17 cellular contexts compared by ENCODE assay signal in the genomic region with DNA sequence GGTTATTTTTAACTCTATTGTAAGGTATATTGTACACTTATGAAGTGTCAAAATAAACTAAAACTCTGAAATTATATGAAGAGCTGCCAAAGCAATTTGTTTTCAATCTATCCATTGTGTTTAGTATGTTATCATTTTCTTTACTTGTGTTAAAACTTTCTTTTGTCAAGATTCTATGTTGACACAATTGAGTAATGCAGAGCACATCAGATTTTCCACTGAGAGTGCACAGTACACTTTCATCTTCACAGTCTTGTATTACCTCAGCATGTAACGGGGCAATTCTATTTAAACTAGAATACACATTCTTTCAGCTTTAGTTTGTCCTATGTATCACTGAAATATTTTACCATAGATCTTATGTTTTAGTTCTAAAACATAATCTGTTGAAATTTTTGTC.
DNase-seq lines count a peak whose midpoint lies in the region; ATAC-seq, FAIRE-seq and TF ChIP-seq lines count a peak whose summit lies in the region.
"Had no signal": no experiment of that assay in that cellular context is flagged by ENCODE, and none has a peak within 500 bp of the region (broad histone marks: within the 10 kb centered on the region; RNA-seq: fewer than 3 reads in every experiment).

No MANE protein-coding gene starts in this region.

- H3K9ac ChIP-seq in GM12878 (ENCODE audit: control insufficient read depth, insufficient read depth, low read length) (no peak overlapping the region), GM23248 (no peak overlapping the region)

- H3K36me3 ChIP-seq in GM12878 (ENCODE audit: control insufficient read depth in 2 of 2, insufficient read depth in 2 of 2, low read length in 1 of 2) (no peaks in the 10 kb centered on the region), GM23248 (ENCODE audit: low read depth) (no peaks in the 10 kb centered on the region)
- H3K36me3 ChIP-seq: HAP-1 had no signal

- SMC1A ChIA-PET in GM12878 (lab: Charles Lee; ENCODE audit: uncharacterized antibody, unreplicated experiment), result no interaction called here

- no peaks in the 10 kb centered on the region for H3K9me2 ChIP-seq in GM23248 (ENCODE audit: insufficient read depth)

- H3K4me1 ChIP-seq in GM12878 (ENCODE audit: control insufficient read depth, insufficient read depth, low read length) (no peaks in the 10 kb centered on the region), GM23248 (ENCODE audit: insufficient read depth) (no peaks in the 10 kb centered on the region)
- H3K4me1 ChIP-seq: HAP-1 had no signal

- intact Hi-C loops in GM12878 (cut with micrococcal nuclease; ENCODE audit: unreplicated experiment), result no loop called here
- intact Hi-C loops in activated T-helper 2 cell treated with anti-CD3 and anti-CD28 coated beads, Interferon-gamma antibody, Interleukin-2, Interleukin-4, amounts not matched to agents 10 μg/mL and 5 μg/mL and 100 μg/mL, durations not matched to agents 14 hours and 24 hours and 36 hours (cut with micrococcal nuclease), result no loop called here

- H3K27me3 Mint-ChIP-seq in activated T-helper 2 cell treated with anti-CD3 and anti-CD28 coated beads, Interferon-gamma antibody, Interleukin-2, Interleukin-4, amounts not matched to agents 10 μg/mL and 5 μg/mL and 100 μg/mL, durations not matched to agents 14 hours and 24 hours and 36 hours (ENCODE audit: low read depth), result no peaks in the 10 kb centered on the region
- H3K27me3 Mint-ChIP-seq: B cell; CD4-positive, alpha-beta T cell had no signal

- WGBS in GM12878 (ENCODE audit: insufficient coverage, insufficient replicate concordance, low lambda C conversion rate, missing lambda C conversion rate), result 0% methylated on average over 1 of the region's 1 CpG
- WGBS in GM23248 (ENCODE audit: low coverage in 1 of 2, low lambda C conversion rate in 2 of 2, missing lambda C conversion rate in 2 of 2), 2 experiments, result 83 to 93% methylated on average over 1 of the region's 1 CpG

- RAD21 ChIA-PET in GM12878 (lab: Charles Lee; ENCODE audit: unreplicated experiment), result no interaction called here

- no peaks in the 10 kb centered on the region for H3K9me3 ChIP-seq in GM12878 (replicated peaks; ENCODE audit: control insufficient read depth, insufficient read depth, low read length)
- H3K9me3 ChIP-seq in GM23248 (ENCODE audit: low read depth), result no peaks in the 10 kb centered on the region
- H3K9me3 ChIP-seq: HAP-1 had no signal

- TF ChIP-seq CTCF in GM12878 (IDR thresholded peaks at IDR 0.05 in 2 of 3, conservative IDR thresholded peaks at IDR 0.05 in 1 of 3; ENCODE audit: control insufficient read depth in 2 of 3, extremely low read depth in 1 of 3, insufficient read depth in 1 of 3, low read depth in 3 of 3, low read length in 3 of 3), result no peak

- FAIRE-seq in GM12878 (lab: Jason Lieb, UNC), result no peak
- FAIRE-seq: A204.1, GM12891, H1 had no signal

- BruUV-seq in GM12878 (replicated peaks; lab: Mats Ljungman, UMichigan), result no TSS peak

- H3K4me3 ChIP-seq in GM12878 (no peak overlapping the region), skeletal muscle cell (ENCODE audit: low read depth, low read length) (no peak overlapping the region), GM23248 (no peak overlapping the region)
- H3K4me3 ChIP-seq: HAP-1 had no signal

- TF ChIP-seq POLR2A in GM12878 (IDR thresholded peaks at IDR 0.05; ENCODE audit: low read depth, low read length), result no peak

- H3K36me3 Mint-ChIP-seq in activated T-helper 2 cell treated with anti-CD3 and anti-CD28 coated beads, Interferon-gamma antibody, Interleukin-2, Interleukin-4, amounts not matched to agents 10 μg/mL and 5 μg/mL and 100 μg/mL, durations not matched to agents 14 hours and 24 hours and 36 hours (ENCODE audit: low read depth), result no peaks in the 10 kb centered on the region

- POLR2A ChIA-PET in GM12878 (lab: Charles Lee), result no interaction called here

- H3K27ac Mint-ChIP-seq in activated T-helper 2 cell treated with anti-CD3 and anti-CD28 coated beads, Interferon-gamma antibody, Interleukin-2, Interleukin-4, amounts not matched to agents 10 μg/mL and 5 μg/mL and 100 μg/mL, durations not matched to agents 14 hours and 24 hours and 36 hours, result no peak overlapping the region
- H3K27ac Mint-ChIP-seq: B cell; CD4-positive, alpha-beta T cell had no signal

- H3K4me3 Mint-ChIP-seq in activated T-helper 2 cell treated with anti-CD3 and anti-CD28 coated beads, Interferon-gamma antibody, Interleukin-2, Interleukin-4, amounts not matched to agents 10 μg/mL and 5 μg/mL and 100 μg/mL, durations not matched to agents 14 hours and 24 hours and 36 hours (ENCODE audit: low read depth), result no peak overlapping the region
- H3K4me3 Mint-ChIP-seq: B cell; CD4-positive, alpha-beta T cell had no signal

- H2AFZ ChIP-seq in GM12878 (ENCODE audit: control insufficient read depth, low read depth, low read length) (no peak overlapping the region), GM23248 (no peak overlapping the region)

- TF ChIP-seq RAD21 in GM12878 (IDR thresholded peaks at IDR 0.05; ENCODE audit: insufficient read depth, low read depth, low read length), result no peak

- in situ Hi-C loops in GM12878 (cut with MboI) (no loop called here), GM23248 (cut with MboI) (no loop called here)

- H3K9me3 Mint-ChIP-seq in activated T-helper 2 cell treated with anti-CD3 and anti-CD28 coated beads, Interferon-gamma antibody, Interleukin-2, Interleukin-4, amounts not matched to agents 10 μg/mL and 5 μg/mL and 100 μg/mL, durations not matched to agents 14 hours and 24 hours and 36 hours, result no peaks in the 10 kb centered on the region
- H3K9me3 Mint-ChIP-seq: CD4-positive, alpha-beta T cell had no signal

- CTCF ChIA-PET in GM12878 (lab: Yijun Ruan, JAX), result no interaction called here

- DNase-seq in RKO (ENCODE audit: low spot score) (peak; percentile 8), GM12878 (ENCODE audit: low read depth, low spot score) (no peak), iris pigment epithelial cell (ENCODE audit: low read depth) (peak; percentile 4), skeletal muscle cell (ENCODE audit: low read depth) (peak; percentile 0), GM23248 (no peak)
- DNase-seq in activated T-helper 2 cell treated with anti-CD3 and anti-CD28 coated beads, Interferon-gamma antibody, Interleukin-2, Interleukin-4, amounts not matched to agents 10 μg/mL and 5 μg/mL and 100 μg/mL, durations not matched to agents 14 hours and 24 hours and 36 hours (ENCODE audit: low spot score), result no peak
- DNase-seq: C1 segment of cervical spinal cord; Calu3; CD4-positive, alpha-beta T cell; DMS79 had no signal

- H3F3A ChIP-seq in GM23248 (ENCODE audit: insufficient read depth), result no peaks in the 10 kb centered on the region

- ATAC-seq in GM12878 (no peak), esophagus mucosa (no peak), GM19351 (IDR thresholded peaks at IDR 0.05; ENCODE audit: unreplicated experiment) (no peak)

- H3K79me2 ChIP-seq in GM12878 (ENCODE audit: control insufficient read depth, insufficient read depth, low read length), result no peaks in the 10 kb centered on the region
- no peaks in the 10 kb centered on the region for H3K79me2 ChIP-seq in GM23248 (ENCODE audit: insufficient read depth)

- H4K20me1 ChIP-seq in GM12878 (ENCODE audit: control insufficient read depth, insufficient read depth) (no peaks in the 10 kb centered on the region), GM23248 (ENCODE audit: insufficient read depth) (no peaks in the 10 kb centered on the region)

- no peak overlapping the region for H3K27ac ChIP-seq in GM12878 (ENCODE audit: control insufficient read depth, insufficient read depth)
- no peak overlapping the region for H3K27ac ChIP-seq in GM23248

- H3K4me1 Mint-ChIP-seq in activated T-helper 2 cell treated with anti-CD3 and anti-CD28 coated beads, Interferon-gamma antibody, Interleukin-2, Interleukin-4, amounts not matched to agents 10 μg/mL and 5 μg/mL and 100 μg/mL, durations not matched to agents 14 hours and 24 hours and 36 hours (ENCODE audit: low read depth), result no peaks in the 10 kb centered on the region

- H3K27me3 ChIP-seq in GM12878 (replicated peaks in 1 of 2; ENCODE audit: control insufficient read depth in 2 of 2, insufficient read depth in 2 of 2, low read length in 1 of 2) (no peaks in the 10 kb centered on the region), GM23248 (replicated peaks; ENCODE audit: insufficient read depth) (no peaks in the 10 kb centered on the region)

- no peak for TF ChIP-seq EP300 in GM12878 (IDR thresholded peaks at IDR 0.05; ENCODE audit: borderline replicate concordance in 1 of 2, control insufficient read depth in 1 of 2, low read depth in 2 of 2, low read length in 2 of 2)

- H3K4me2 ChIP-seq in GM12878 (ENCODE audit: control insufficient read depth, insufficient read depth), result no peak overlapping the region
- H3K4me2 ChIP-seq in GM23248 (ENCODE audit: unreplicated experiment), result no peak overlapping the region

TF ChIP-seq in GM12878, 131 proteins besides CTCF, POLR2A, EP300 and RAD21:
- TF ChIP-seq ATF7 (IDR thresholded peaks at IDR 0.05; ENCODE audit: low read depth) (0 out of 2 replicates have a peak, but pooled peaks have one; percentile 24), HSF1 (IDR thresholded peaks at IDR 0.05; ENCODE audit: low read depth, low read length) (no peak)

Comparison
In these comparisons a context has a peak if more than half of its experiments do, and no peak if none do; other contexts are left out.
1. DNase-seq: peak in RKO (single experiment), iris pigment epithelial cell (single experiment) and skeletal muscle cell (single experiment); none in GM12878 (single experiment), activated T-helper 2 cell treated with anti-CD3 and anti-CD28 coated beads, Interferon-gamma antibody, Interleukin-2, Interleukin-4, amounts not matched to agents 10 μg/mL and 5 μg/mL and 100 μg/mL, durations not matched to agents 14 hours and 24 hours and 36 hours (single experiment) and GM23248 (single experiment).